11 cellular contexts compared by ENCODE assay signal in genomic region chr4:157075401-157075800, GRCh38. TPM values are rescaled to one million over a fixed set of nuclear protein-coding genes. Genes with fewer than 3 reads are reported as not detected.
A peak's percentile ranks its signal among the peaks of the same experiment; 100 is the strongest.
DNase-seq lines count a peak whose midpoint lies in the region; ATAC-seq and TF ChIP-seq lines count a peak whose summit lies in the region.
"Had no signal": no experiment of that assay in that cellular context is flagged by ENCODE, and none has a peak within 500 bp of the region (broad histone marks: within the 10 kb centered on the region; RNA-seq: fewer than 3 reads in every experiment).

No MANE protein-coding gene starts in this region.

- no peak overlapping the region for H3K23ac ChIP-seq in mesendoderm (ENCODE audit: low read length)

- H3K9me3 Mint-ChIP-seq in activated naive CD8-positive, alpha-beta T cell treated with anti-CD3 and anti-CD28 coated beads for 36 hours, result no peaks in the 10 kb centered on the region

- no peak overlapping the region for H3K4me3 Mint-ChIP-seq in activated naive CD8-positive, alpha-beta T cell treated with anti-CD3 and anti-CD28 coated beads for 36 hours
- H3K4me3 Mint-ChIP-seq: activated T-cell treated with anti-CD3 and anti-CD28 coated beads, Interleukin-2, amount 50 U/mL, for 72 hours; IgD-negative memory B cell had no signal

- H3K4me3 ChIP-seq in NT2/D1 (ENCODE audit: insufficient read length, low read depth) (peak overlapping the region; percentile 59), ectodermal cell (ENCODE audit: insufficient read depth, low read depth, low read length) (peak overlapping the region; percentile 61), mesendoderm (ENCODE audit: low read length) (peak overlapping the region; percentile 16), thoracic aorta (peak overlapping the region; percentile 92)

- no peak overlapping the region for H4K8ac ChIP-seq in mesendoderm (ENCODE audit: low read depth, low read length)

- no peak overlapping the region for H3K4ac ChIP-seq in mesendoderm (ENCODE audit: low read depth, low read length)

- H3K4me1 ChIP-seq in NT2/D1 (ENCODE audit: insufficient read depth, insufficient read length) (no peaks in the 10 kb centered on the region), ectodermal cell (ENCODE audit: control insufficient read depth, insufficient read depth, low read length) (no peaks in the 10 kb centered on the region), mesendoderm (ENCODE audit: control insufficient read depth, low read depth, low read length) (no peaks in the 10 kb centered on the region), thoracic aorta (ENCODE audit: control insufficient read depth in 1 of 2, low read depth in 2 of 2) (no peaks in the 10 kb centered on the region)

- no peaks in the 10 kb centered on the region for H3K4me1 Mint-ChIP-seq in activated naive CD8-positive, alpha-beta T cell treated with anti-CD3 and anti-CD28 coated beads for 36 hours
- H3K4me1 Mint-ChIP-seq: IgD-negative memory B cell had no signal

- H3K56ac ChIP-seq in mesendoderm (ENCODE audit: low read length), result peak overlapping the region; percentile 80

- H3K9ac ChIP-seq in NT2/D1 (ENCODE audit: insufficient read length, low read depth) (peak overlapping the region; percentile 72), mesendoderm (ENCODE audit: low read length) (no peak overlapping the region)

- H3K79me1 ChIP-seq in mesendoderm (ENCODE audit: low read length), result no peaks in the 10 kb centered on the region

- peaks cover 37% of the 10 kb centered on the region for H3K27me3 Mint-ChIP-seq in activated naive CD8-positive, alpha-beta T cell treated with anti-CD3 and anti-CD28 coated beads for 36 hours

- no peak overlapping the region for H2BK15ac ChIP-seq in mesendoderm (replicated peaks; ENCODE audit: low read depth)

- H3K79me2 ChIP-seq in mesendoderm (ENCODE audit: control insufficient read depth, insufficient read depth, low read length), result no peaks in the 10 kb centered on the region

- no peak overlapping the region for H2BK5ac ChIP-seq in mesendoderm (ENCODE audit: low read length)

- H3K27ac Mint-ChIP-seq in activated naive CD8-positive, alpha-beta T cell treated with anti-CD3 and anti-CD28 coated beads for 36 hours, result no peak overlapping the region
- H3K27ac Mint-ChIP-seq: activated T-cell treated with anti-CD3 and anti-CD28 coated beads, Interleukin-2, amount 50 U/mL, for 72 hours; IgD-negative memory B cell had no signal

- H3K18ac ChIP-seq in mesendoderm (ENCODE audit: low read length), result peak overlapping the region; percentile 56

- ATAC-seq in thoracic aorta (ENCODE audit: insufficient number of reproducible peaks, low FRiP score, low read depth), result no peak
- ATAC-seq: activated T-cell treated with anti-CD3 and anti-CD28 coated beads, Interleukin-2, amount 50 U/mL, for 72 hours had no signal

- peak overlapping the region; percentile 88 for H3K4me2 ChIP-seq in mesendoderm (ENCODE audit: low read length)

- no peaks in the 10 kb centered on the region for H3K9me3 ChIP-seq in NT2/D1 (ENCODE audit: insufficient read depth, low read length)
- no peaks in the 10 kb centered on the region for H3K9me3 ChIP-seq in ectodermal cell (ENCODE audit: control insufficient read depth, low read length)
- H3K9me3 ChIP-seq in thoracic aorta, result no peaks in the 10 kb centered on the region

- no peak overlapping the region for H3K27ac ChIP-seq in ectodermal cell (ENCODE audit: insufficient read depth, low read depth, low read length, poor library complexity, severe bottlenecking)
- no peak overlapping the region for H3K27ac ChIP-seq in mesendoderm (ENCODE audit: low read depth, low read length)
- H3K27ac ChIP-seq in thoracic aorta, result no peak overlapping the region

- TF ChIP-seq CTCF in thoracic aorta (IDR thresholded peaks at IDR 0.05), result no peak

- no peak overlapping the region for H4K5ac ChIP-seq in mesendoderm (ENCODE audit: low read length)

- no peaks in the 10 kb centered on the region for H3K36me3 Mint-ChIP-seq in activated naive CD8-positive, alpha-beta T cell treated with anti-CD3 and anti-CD28 coated beads for 36 hours
- H3K36me3 Mint-ChIP-seq: IgD-negative memory B cell had no signal

- H3K27me3 ChIP-seq in NT2/D1 (ENCODE audit: insufficient read depth, insufficient read length), result peaks cover 34% of the 10 kb centered on the region
- peaks cover 33% of the 10 kb centered on the region for H3K27me3 ChIP-seq in ectodermal cell (ENCODE audit: control insufficient read depth, insufficient read depth, low read length, poor library complexity, severe bottlenecking)
- H3K27me3 ChIP-seq in mesendoderm (ENCODE audit: insufficient read depth, low read length, poor library complexity), result peaks cover 5% of the 10 kb centered on the region
- no peaks in the 10 kb centered on the region for H3K27me3 ChIP-seq in thoracic aorta (replicated peaks; ENCODE audit: insufficient read depth)

- DNase-seq in NT2/D1 (ENCODE audit: low read depth, low spot score) (no peak), mesendoderm (no peak), thoracic aorta (ENCODE audit: low spot score) (no peak), COLO668 (lab: John Stamatoyannopoulos, UW; ENCODE audit: unreplicated experiment) (no peak), NCI-H2171 treated with DMSO at 0.1 percent for 48 hours (lab: John Stamatoyannopoulos, UW) (no peak), mesenteric fat pad (ENCODE audit: low spot score) (no peak)
- DNase-seq in activated naive CD8-positive, alpha-beta T cell treated with anti-CD3 and anti-CD28 coated beads for 36 hours, result no peak
- DNase-seq: activated T-cell treated with anti-CD3 and anti-CD28 coated beads, Interleukin-2, amount 50 U/mL, for 72 hours had no signal

- 83 to 95% methylated on average over 2 of the region's 2 CpGs for WGBS in ectodermal cell, 2 experiments
- no CpG with 5 or more reads among the region's 2 CpGs for WGBS in mesendoderm (ENCODE audit: extremely low coverage, insufficient coverage, low lambda C conversion rate)

- H3K36me3 ChIP-seq in NT2/D1 (ENCODE audit: insufficient read depth, insufficient read length, low read length) (no peaks in the 10 kb centered on the region), ectodermal cell (ENCODE audit: control insufficient read depth, insufficient read depth, low read length) (no peaks in the 10 kb centered on the region), mesendoderm (ENCODE audit: control insufficient read depth, insufficient read depth, low read length) (no peaks in the 10 kb centered on the region), thoracic aorta (no peaks in the 10 kb centered on the region)

- no peak overlapping the region for H2BK120ac ChIP-seq in mesendoderm (ENCODE audit: low read depth, low read length)

- no peak overlapping the region for H2AK5ac ChIP-seq in mesendoderm (ENCODE audit: low read length)

RNA-seq across cellular contexts. Expression of gene GLRB, which starts 0.5 kb away (rescaled TPM):
- 4.3 TPM for polyA plus RNA-seq in ectodermal cell (2013, experiment 1 of 4)
- 3.4 TPM for polyA plus RNA-seq in ectodermal cell (2013, experiment 2 of 4)
- 3.4 TPM for polyA plus RNA-seq in ectodermal cell (2013, experiment 3 of 4)
- polyA plus RNA-seq in ectodermal cell (2013, experiment 4 of 4), result 3.2 TPM
- 0.22 TPM for polyA plus RNA-seq in mesendoderm (2013, experiment 1 of 2)
- 0.18 TPM for polyA plus RNA-seq in mesendoderm (2013, experiment 2 of 2)
- total RNA-seq in thoracic aorta (1 to 10 TPM; 7.9 to 9.7 TPM), mesenteric fat pad (3.3 TPM)
- total RNA-seq in activated naive CD8-positive, alpha-beta T cell treated with anti-CD3 and anti-CD28 coated beads for 36 hours, result not detected
- total RNA-seq: activated T-cell treated with anti-CD3 and anti-CD28 coated beads, Interleukin-2, amount 50 U/mL, for 72 hours; T-helper 2 cell treated with Interferon-gamma antibody and Interleukin-4, amounts not matched to agents 100 ng/mL and 5 ng/mL, for 36 hours had no signal
- polyA plus RNA-seq: IgD-negative memory B cell had no signal

Comparison
In these comparisons a context has a peak if more than half of its experiments do, and no peak if none do; other contexts are left out.
1. H3K4me3 ChIP-seq: peak in every context shown above with its lines; median percentile 92 in thoracic aorta; 61 in ectodermal cell; 59 in NT2/D1; 16 in mesendoderm.